Comparison of ENCODE assay signal across 6 cellular contexts in the genomic region with DNA sequence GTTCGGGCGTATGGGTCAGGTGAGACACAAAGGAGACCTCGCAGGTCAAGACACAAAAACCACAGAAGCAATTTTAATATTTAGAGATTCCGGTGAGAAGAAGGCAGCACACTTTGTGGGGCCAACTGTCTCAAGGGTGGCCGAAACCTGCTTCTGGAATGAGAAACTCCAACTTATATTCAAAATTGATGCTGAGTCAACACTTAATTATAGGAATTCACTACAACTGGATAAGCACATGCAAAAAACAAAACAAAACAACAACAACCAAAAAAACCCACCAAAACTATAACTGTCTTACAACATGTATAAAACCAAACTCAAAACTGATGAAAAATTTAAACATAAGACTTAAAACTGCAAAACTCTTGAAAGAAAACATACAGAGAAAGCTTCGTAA.
"Had no signal": no experiment of that assay in that cellular context is flagged by ENCODE, and none has a peak within 500 bp of the region (broad histone marks: within the 10 kb centered on the region; RNA-seq: fewer than 3 reads in every experiment).

No MANE protein-coding gene starts in this region.

- DNase-seq: GOT3, H9, HCEC 1CT, Kasumi-1, KG1 had no signal

- H3K27ac ChIP-seq: HL-60 had no signal
